Comparison of ENCODE assay signal across 1 cellular context in genomic region chr19:50025794-50026549, GRCh38.
TF ChIP-seq lines count a peak whose summit lies in the region.

ZNF473 (plus strand) TSS chr19:50026005; CDS start chr19:50031083, 5,078 bp downstream.

TF ChIP-seq in HepG2, 621 proteins besides CTCF, POLR2A, EP300 and RAD21 (continued from another document and continues in another):
- TF ChIP-seq ZNF318 (CRISPR knock-in tag; IDR thresholded peaks at IDR 0.05) (peak; percentile 93), ZNF724P (CRISPR knock-in tag; IDR thresholded peaks at IDR 0.05; ENCODE audit: borderline replicate concordance) (peak; percentile 99), PRDM15 (CRISPR knock-in tag; IDR thresholded peaks at IDR 0.05) (no peak), ZNF337 (CRISPR knock-in tag; IDR thresholded peaks at IDR 0.05; ENCODE audit: borderline replicate concordance, low read depth) (peak; percentile 78), ASH2L (IDR thresholded peaks at IDR 0.05; ENCODE audit: insufficient read length, low read depth, low read length) (peak; percentile 83), ZNF136 (CRISPR knock-in tag; IDR thresholded peaks at IDR 0.05; ENCODE audit: low read depth) (no peak), GATA4 (IDR thresholded peaks at IDR 0.05; ENCODE audit: borderline replicate concordance, low read depth) (0 out of 2 replicates have a peak, but pooled peaks have one; percentile 30), RXRA (CRISPR knock-in tag; IDR thresholded peaks at IDR 0.05) (peak; percentile 82), ZNF18 (CRISPR knock-in tag; IDR thresholded peaks at IDR 0.05; ENCODE audit: insufficient replicate concordance) (peak; percentile 95), RFX3 (CRISPR knock-in tag; IDR thresholded peaks at IDR 0.05) (peak; percentile 4), ATF4 (CRISPR knock-in tag; IDR thresholded peaks at IDR 0.05) (peak in 1 of 2 experiments; percentile 85; a peak in 2 of 4 replicates), ZBTB33 (CRISPR knock-in tag; IDR thresholded peaks at IDR 0.05) (peak; percentile 41; the same call in 1 of the 2 replicates), MATR3 (CRISPR knock-in tag; IDR thresholded peaks at IDR 0.05) (no peak), JARID2 (CRISPR knock-in tag; IDR thresholded peaks at IDR 0.05; ENCODE audit: insufficient replicate concordance) (no peak), ZBTB34 (CRISPR knock-in tag; IDR thresholded peaks at IDR 0.05) (no peak), ZNF414 (CRISPR knock-in tag; IDR thresholded peaks at IDR 0.05) (peak; percentile 92), CSRNP1 (CRISPR knock-in tag; IDR thresholded peaks at IDR 0.05) (peak; percentile 93), PATZ1 (CRISPR knock-in tag; IDR thresholded peaks at IDR 0.05) (peak; percentile 30), ZNF446 (CRISPR knock-in tag; IDR thresholded peaks at IDR 0.05) (peak; percentile 78; the same call in 1 of the 2 replicates), TAF1 (CRISPR knock-in tag; IDR thresholded peaks at IDR 0.05) (peak; percentile 55; the same call in 1 of the 2 replicates), ZNF230 (CRISPR knock-in tag; IDR thresholded peaks at IDR 0.05) (peak; percentile 94), ZNF792 (CRISPR knock-in tag; IDR thresholded peaks at IDR 0.05) (peak; percentile 99), GRHL1 (CRISPR knock-in tag; conservative IDR thresholded peaks at IDR 0.05) (no peak), FLYWCH1 (CRISPR knock-in tag; IDR thresholded peaks at IDR 0.05) (peak; percentile 92; the same call in 1 of the 2 replicates), ZNF501 (CRISPR knock-in tag; IDR thresholded peaks at IDR 0.05) (peak; percentile 61)
